ENCODE assay signal across 1 cellular context in the genomic region with DNA sequence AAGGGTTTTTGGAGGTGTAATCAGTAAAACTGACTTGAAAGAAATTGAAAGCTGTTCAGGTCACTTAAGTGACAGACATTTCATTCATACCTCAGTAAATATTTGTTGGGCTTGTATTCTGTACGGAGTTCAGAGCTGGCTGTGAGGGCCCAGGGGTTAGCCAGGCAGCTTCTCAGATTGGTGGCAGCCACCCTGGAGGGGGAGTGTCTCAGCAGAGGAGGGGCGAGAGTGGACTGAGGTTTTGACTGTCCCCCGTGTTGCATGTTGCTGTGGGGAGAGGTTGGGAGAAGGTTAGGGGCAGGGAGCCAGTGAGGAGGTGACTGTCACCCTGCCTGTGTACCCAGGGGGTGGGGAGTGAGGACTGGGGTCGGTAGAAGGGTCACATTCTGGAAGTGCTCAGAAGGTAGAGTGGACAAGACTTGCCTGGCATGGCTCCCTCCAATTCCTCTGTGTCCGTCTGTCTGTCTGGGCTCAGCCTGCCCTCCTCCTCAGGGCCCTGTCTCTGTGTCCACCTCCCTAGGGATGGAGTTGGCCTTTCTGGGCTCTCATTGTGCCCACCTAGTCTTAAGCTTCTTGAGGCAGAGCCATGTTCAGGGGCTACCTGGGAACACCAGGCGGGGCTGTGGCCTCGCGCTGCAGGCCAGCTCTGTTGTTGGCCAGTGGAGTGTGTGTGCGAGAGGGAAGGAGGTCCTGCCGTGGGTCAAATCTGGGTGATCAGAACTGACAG.
TF ChIP-seq lines count a peak whose summit lies in the region.

No MANE protein-coding gene starts in this region.

TF ChIP-seq in IMR-90, 13 proteins besides CTCF, POLR2A, EP300 and RAD21 (continued from another document):
- TF ChIP-seq, protein P1, sequence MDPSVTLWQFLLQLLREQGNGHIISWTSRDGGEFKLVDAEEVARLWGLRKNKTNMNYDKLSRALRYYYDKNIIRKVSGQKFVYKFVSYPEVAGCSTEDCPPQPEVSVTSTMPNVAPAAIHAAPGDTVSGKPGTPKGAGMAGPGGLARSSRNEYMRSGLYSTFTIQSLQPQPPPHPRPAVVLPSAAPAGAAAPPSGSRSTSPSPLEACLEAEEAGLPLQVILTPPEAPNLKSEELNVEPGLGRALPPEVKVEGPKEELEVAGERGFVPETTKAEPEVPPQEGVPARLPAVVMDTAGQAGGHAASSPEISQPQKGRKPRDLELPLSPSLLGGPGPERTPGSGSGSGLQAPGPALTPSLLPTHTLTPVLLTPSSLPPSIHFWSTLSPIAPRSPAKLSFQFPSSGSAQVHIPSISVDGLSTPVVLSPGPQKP (IDR thresholded peaks at IDR 0.05; ENCODE audit: borderline replicate concordance, low read depth, low read length) = no peak
- TF ChIP-seq, protein P2, sequence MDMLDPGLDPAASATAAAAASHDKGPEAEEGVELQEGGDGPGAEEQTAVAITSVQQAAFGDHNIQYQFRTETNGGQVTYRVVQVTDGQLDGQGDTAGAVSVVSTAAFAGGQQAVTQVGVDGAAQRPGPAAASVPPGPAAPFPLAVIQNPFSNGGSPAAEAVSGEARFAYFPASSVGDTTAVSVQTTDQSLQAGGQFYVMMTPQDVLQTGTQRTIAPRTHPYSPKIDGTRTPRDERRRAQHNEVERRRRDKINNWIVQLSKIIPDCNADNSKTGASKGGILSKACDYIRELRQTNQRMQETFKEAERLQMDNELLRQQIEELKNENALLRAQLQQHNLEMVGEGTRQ (IDR thresholded peaks at IDR 0.05; ENCODE audit: low read depth, low read length) = no peak
- TF ChIP-seq MAZ (IDR thresholded peaks at IDR 0.05; ENCODE audit: borderline replicate concordance, low read depth, low read length) (no peak), RFX5 (IDR thresholded peaks at IDR 0.05; ENCODE audit: low read depth, low read length) (no peak), SMC3 (IDR thresholded peaks at IDR 0.05; ENCODE audit: low read depth, low read length) (no peak), MXI1 (IDR thresholded peaks at IDR 0.05; ENCODE audit: borderline replicate concordance, low read depth, low read length) (no peak), CEBPB (IDR thresholded peaks at IDR 0.05; ENCODE audit: low read depth, low read length) (no peak), CHD1 (IDR thresholded peaks at IDR 0.05; ENCODE audit: low read depth, low read length) (no peak), MAFK (IDR thresholded peaks at IDR 0.05; ENCODE audit: low read depth, low read length) (no peak), NFE2L2 (IDR thresholded peaks at IDR 0.05; ENCODE audit: low read depth, low read length) (no peak), RCOR1 (IDR thresholded peaks at IDR 0.05; ENCODE audit: insufficient replicate concordance, low read length) (no peak)
